In genomic region chr7:68492359-68492690, GRCh38 we compare ENCODE assay signal across 8 cellular contexts.
"Had no signal": no experiment of that assay in that cellular context is flagged by ENCODE, and none has a peak within 500 bp of the region (broad histone marks: within the 10 kb centered on the region; RNA-seq: fewer than 3 reads in every experiment).

No MANE protein-coding gene starts in this region.

- ATAC-seq: GM12878 had no signal

- FAIRE-seq: G401.6, GM12878, GM12891, GM12892, GM18507, GM19239 had no signal

- DNase-seq: GDM1, GF-D8 had no signal

- H3K4me3 ChIP-seq: GM12878 had no signal
